Comparison of ENCODE assay signal across 34 cellular contexts in genomic region chr2:216839626-216840132, GRCh38. TPM values are rescaled to one million over a fixed set of nuclear protein-coding genes. Genes with fewer than 3 reads are reported as not detected.
"Had no signal": no experiment of that assay in that cellular context is flagged by ENCODE, and none has a peak within 500 bp of the region (broad histone marks: within the 10 kb centered on the region; RNA-seq: fewer than 3 reads in every experiment).

No MANE protein-coding gene starts in this region.

- H3K9ac ChIP-seq: neural progenitor cell had no signal

- DNase-seq: activated CD4-positive, alpha-beta T cell treated with anti-CD3 and anti-CD28 coated beads, Interleukin-2, amount 10 ng/mL, durations not matched to agents 7 days and 5 days; activated CD4-positive, CD25-positive, alpha-beta regulatory T cell treated with anti-CD3 and anti-CD28 coated beads, Interleukin-2, amount 50 U/mL, for 72 hours; activated CD8-positive, alpha-beta memory T cell treated with anti-CD3 and anti-CD28 coated beads, Interleukin-2, amount 10 ng/mL, durations not matched to agents 7 days and 5 days; activated CD8-positive, alpha-beta T cell treated with anti-CD3 and anti-CD28 coated beads for 36 hours; activated gamma-delta T cell treated with Interleukin-2 at 50 U/mL for 16 hours; activated T-cell treated with anti-CD3 and anti-CD28 coated beads for 4 hours; anterior cingulate cortex; dermis blood vessel endothelial cell; effector CD8-positive, alpha-beta T cell; erythroblast; foreskin keratinocyte; kidney; naive B cell; retina; sigmoid colon; stimulated activated CD4-positive, alpha-beta T cell treated with anti-CD3 and anti-CD28 coated beads, Interleukin-2, amount 100 ng/mL, for 48 hours; stimulated activated CD8-positive, alpha-beta memory T cell treated with anti-CD3 and anti-CD28 coated beads, Interleukin-4, amount 100 ng/mL, for 48 hours; stimulated activated naive B cell treated with anti-CD40 and anti-IgM and Interleukin-4, amounts not matched to agents 10 μg/mL and 1 μg/mL and 100 μg/mL, for 72 hours; testis had no signal

- H3K27ac ChIP-seq: foreskin keratinocyte, neural progenitor cell, sigmoid colon, testis, vagina, VCaP had no signal

- H3K4me3 Mint-ChIP-seq: activated CD4-positive, alpha-beta T cell treated with anti-CD3 and anti-CD28 coated beads, Interleukin-2, amount 10 ng/mL, durations not matched to agents 7 days and 5 days; activated CD8-positive, alpha-beta memory T cell treated with anti-CD3 and anti-CD28 coated beads, Interleukin-2, amount 10 ng/mL, durations not matched to agents 7 days and 5 days; activated CD8-positive, alpha-beta T cell treated with anti-CD3 and anti-CD28 coated beads for 36 hours; activated naive CD4-positive, alpha-beta T cell treated with anti-CD3 and anti-CD28 coated beads, Interleukin-2, amount 50 U/mL, for 24 hours; activated T-helper 1 cell treated with anti-CD3 and anti-CD28 coated beads, Interleukin-12 subunit alpha, Interleukin-12 subunit beta, Interleukin-2, Interleukin-4 antibody, amounts not matched to agents 30 ng/mL and 10 ng/mL and 1 ng/mL, durations not matched to agents 14 hours and 24 hours and 36 hours; brain; naive B cell; neural progenitor cell; stimulated activated naive B cell treated with anti-CD40 and anti-IgM and Interleukin-4, amounts not matched to agents 10 μg/mL and 1 μg/mL and 100 μg/mL, for 72 hours; type B pancreatic cell had no signal

- H3K4me1 Mint-ChIP-seq: activated CD4-positive, alpha-beta T cell treated with anti-CD3 and anti-CD28 coated beads, Interleukin-2, amount 10 ng/mL, durations not matched to agents 7 days and 5 days; activated CD8-positive, alpha-beta memory T cell treated with anti-CD3 and anti-CD28 coated beads, Interleukin-2, amount 10 ng/mL, durations not matched to agents 7 days and 5 days; activated naive CD4-positive, alpha-beta T cell treated with anti-CD3 and anti-CD28 coated beads, Interleukin-2, amount 50 U/mL, for 24 hours; naive B cell; stimulated activated naive B cell treated with anti-CD40 and anti-IgM and Interleukin-4, amounts not matched to agents 10 μg/mL and 1 μg/mL and 100 μg/mL, for 72 hours had no signal

- H3K36me3 ChIP-seq: neural progenitor cell, sigmoid colon, vagina had no signal

- H3K27ac Mint-ChIP-seq: activated CD4-positive, alpha-beta T cell treated with anti-CD3 and anti-CD28 coated beads, Interleukin-2, amount 10 ng/mL, durations not matched to agents 7 days and 5 days; activated CD8-positive, alpha-beta memory T cell treated with anti-CD3 and anti-CD28 coated beads, Interleukin-2, amount 10 ng/mL, durations not matched to agents 7 days and 5 days; activated CD8-positive, alpha-beta T cell treated with anti-CD3 and anti-CD28 coated beads for 36 hours; activated naive CD4-positive, alpha-beta T cell treated with anti-CD3 and anti-CD28 coated beads, Interleukin-2, amount 50 U/mL, for 24 hours; activated T-helper 1 cell treated with anti-CD3 and anti-CD28 coated beads, Interleukin-12 subunit alpha, Interleukin-12 subunit beta, Interleukin-2, Interleukin-4 antibody, amounts not matched to agents 30 ng/mL and 10 ng/mL and 1 ng/mL, durations not matched to agents 14 hours and 24 hours and 36 hours; naive B cell; neural progenitor cell; stimulated activated naive B cell treated with anti-CD40 and anti-IgM and Interleukin-4, amounts not matched to agents 10 μg/mL and 1 μg/mL and 100 μg/mL, for 72 hours; type B pancreatic cell had no signal

- H3K4me3 ChIP-seq: lung, neural progenitor cell, sigmoid colon, testis, vagina had no signal

- H3K4me2 ChIP-seq: neural progenitor cell had no signal

- H2AFZ ChIP-seq: neural progenitor cell had no signal

- ATAC-seq: activated CD8-positive, alpha-beta memory T cell treated with anti-CD3 and anti-CD28 coated beads, Interleukin-2, amount 10 ng/mL, durations not matched to agents 7 days and 5 days; activated CD8-positive, alpha-beta T cell treated with anti-CD3 and anti-CD28 coated beads for 36 hours; foreskin keratinocyte; left lobe of liver; stimulated activated naive B cell treated with anti-CD40 and anti-IgM and Interleukin-4, amounts not matched to agents 10 μg/mL and 1 μg/mL and 100 μg/mL, for 72 hours had no signal

- H3K4me1 ChIP-seq: foreskin keratinocyte, neural progenitor cell had no signal

- H3K9me3 Mint-ChIP-seq: activated CD4-positive, alpha-beta T cell treated with anti-CD3 and anti-CD28 coated beads, Interleukin-2, amount 10 ng/mL, durations not matched to agents 7 days and 5 days; activated CD8-positive, alpha-beta T cell treated with anti-CD3 and anti-CD28 coated beads for 36 hours; activated naive CD4-positive, alpha-beta T cell treated with anti-CD3 and anti-CD28 coated beads, Interleukin-2, amount 50 U/mL, for 24 hours; activated T-helper 1 cell treated with anti-CD3 and anti-CD28 coated beads, Interleukin-12 subunit alpha, Interleukin-12 subunit beta, Interleukin-2, Interleukin-4 antibody, amounts not matched to agents 30 ng/mL and 10 ng/mL and 1 ng/mL, durations not matched to agents 14 hours and 24 hours and 36 hours had no signal

- H3K27me3 ChIP-seq: neural progenitor cell, sigmoid colon, testis, vagina had no signal

- H3K9me3 ChIP-seq: sigmoid colon, testis, vagina had no signal

- H3K36me3 Mint-ChIP-seq: activated CD8-positive, alpha-beta memory T cell treated with anti-CD3 and anti-CD28 coated beads, Interleukin-2, amount 10 ng/mL, durations not matched to agents 7 days and 5 days; activated naive CD4-positive, alpha-beta T cell treated with anti-CD3 and anti-CD28 coated beads, Interleukin-2, amount 50 U/mL, for 24 hours; brain; naive B cell; neural progenitor cell; stimulated activated naive B cell treated with anti-CD40 and anti-IgM and Interleukin-4, amounts not matched to agents 10 μg/mL and 1 μg/mL and 100 μg/mL, for 72 hours; type B pancreatic cell had no signal

RNA-seq across cellular contexts. Expression of gene TNP1, which starts 20.2 kb away (rescaled TPM):
- total RNA-seq: activated CD4-positive, alpha-beta T cell treated with anti-CD3 and anti-CD28 coated beads, Interleukin-2, amount 10 ng/mL, durations not matched to agents 7 days and 5 days; activated CD8-positive, alpha-beta memory T cell treated with anti-CD3 and anti-CD28 coated beads, Interleukin-2, amount 10 ng/mL, durations not matched to agents 7 days and 5 days; activated CD8-positive, alpha-beta T cell treated with anti-CD3 and anti-CD28 coated beads for 36 hours; activated T-helper 1 cell treated with anti-CD3 and anti-CD28 coated beads, Interleukin-12 subunit alpha, Interleukin-12 subunit beta, Interleukin-2, Interleukin-4 antibody, amounts not matched to agents 30 ng/mL and 10 ng/mL and 1 ng/mL, durations not matched to agents 14 hours and 24 hours and 36 hours; cardiac septum; dermis blood vessel endothelial cell; foreskin keratinocyte; glomerular endothelial cell; kidney; left lobe of liver; lung; mesenteric fat pad; mucosa of gallbladder; osteoblast; posterior vena cava; sigmoid colon; vagina had no signal
